22 cellular contexts compared by ENCODE assay signal in the genomic region with DNA sequence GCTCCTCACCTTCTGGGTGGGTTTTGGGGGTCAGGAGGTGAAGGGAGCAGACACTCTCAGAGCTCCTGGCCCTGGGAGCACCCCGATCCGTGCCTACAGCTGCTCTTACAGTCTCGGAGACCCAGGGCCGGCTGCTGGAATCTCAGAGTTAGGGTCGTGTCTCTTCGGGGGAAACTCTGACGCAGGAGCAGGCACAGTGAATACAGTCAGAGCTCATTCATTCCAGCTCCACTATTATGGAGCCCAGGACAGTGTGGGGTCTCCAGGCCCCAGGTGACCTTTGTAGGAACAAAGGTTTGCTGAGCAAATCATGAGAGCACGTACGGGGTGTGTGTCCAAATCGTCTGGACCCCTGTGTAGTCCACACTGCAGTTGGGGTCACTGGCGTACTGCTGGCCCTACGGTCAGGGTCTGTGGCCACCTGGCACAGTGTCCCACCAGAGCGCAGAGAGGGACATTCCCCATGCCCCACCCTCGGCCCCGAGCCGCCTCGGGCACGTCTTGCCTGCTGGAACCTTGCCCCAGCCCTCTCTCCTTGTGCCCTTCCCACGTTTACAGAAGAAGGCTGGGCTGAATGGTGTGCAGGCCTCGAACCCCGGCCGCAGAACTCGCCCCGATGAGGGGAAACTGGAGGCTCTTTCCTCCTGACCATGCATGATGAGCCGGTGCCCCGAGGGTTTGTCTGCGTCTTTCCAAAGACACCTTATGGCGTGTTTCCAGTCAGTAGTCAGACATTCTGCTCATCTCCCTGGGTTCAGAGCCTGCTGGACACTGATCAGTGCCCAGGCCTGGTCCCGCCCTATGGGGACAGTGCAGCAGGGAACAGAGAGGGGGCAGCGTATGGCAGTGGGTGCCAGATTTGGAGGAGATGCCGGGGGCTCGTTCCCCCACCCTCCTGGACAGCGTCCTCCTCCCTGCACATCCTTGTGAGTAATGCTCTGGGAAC.
"Had no signal": no experiment of that assay in that cellular context is flagged by ENCODE, and none has a peak within 500 bp of the region (broad histone marks: within the 10 kb centered on the region; RNA-seq: fewer than 3 reads in every experiment).

No MANE protein-coding gene starts in this region.

- H3K4me1 Mint-ChIP-seq: activated naive CD8-positive, alpha-beta T cell treated with anti-CD3 and anti-CD28 coated beads, Interleukin-2, amount 10 ng/mL, durations not matched to agents 7 days and 5 days had no signal

- DNase-seq: activated CD4-positive, alpha-beta T cell treated with anti-CD3 and anti-CD28 coated beads for 4 hours; activated CD4-positive, alpha-beta T cell treated with anti-CD3 and anti-CD28 coated beads, Interleukin-2, amount 50 U/mL, for 4 hours; activated CD8-positive, alpha-beta memory T cell treated with anti-CD3 and anti-CD28 coated beads, Interleukin-2, amount 50 U/mL, for 48 hours; activated CD8-positive, alpha-beta T cell treated with anti-CD3 and anti-CD28 coated beads, Interleukin-2, amount 10 ng/mL, durations not matched to agents 7 days and 5 days; activated naive CD4-positive, alpha-beta T cell treated with anti-CD3 and anti-CD28 coated beads, Interleukin-2, amount 50 U/mL, for 16 hours; activated naive CD8-positive, alpha-beta T cell treated with anti-CD3 and anti-CD28 coated beads, Interleukin-2, amount 10 ng/mL, durations not matched to agents 7 days and 5 days; activated T-cell treated with anti-CD3 and anti-CD28 coated beads, Interleukin-2, amount 50 U/mL, for 1 hour; adrenal gland; aorta; body of pancreas; NCI-H1092; NCI-H1417; NCI-H1930; NCI-H2171; NCI-H345; NCI-H510A; NCI-H526 treated with DMSO at 0.1 percent for 48 hours; NCI-H82 had no signal

- H3K4me1 ChIP-seq: adrenal gland, body of pancreas had no signal

- H3K36me3 ChIP-seq: adrenal gland had no signal

- H3K9me3 ChIP-seq: adrenal gland, body of pancreas had no signal

- H3K4me3 ChIP-seq: adrenal gland, body of pancreas, SJSA1 had no signal

- ATAC-seq: activated CD4-positive, CD25-positive, alpha-beta regulatory T cell treated with anti-CD3 and anti-CD28 coated beads, Interleukin-2, amount 50 U/mL, for 24 hours; activated CD8-positive, alpha-beta T cell treated with anti-CD3 and anti-CD28 coated beads, Interleukin-2, amount 10 ng/mL, durations not matched to agents 7 days and 5 days; body of pancreas had no signal

- H3K27ac ChIP-seq: adrenal gland, body of pancreas, KMS-11, SJSA1 had no signal

- H3K36me3 Mint-ChIP-seq: activated naive CD8-positive, alpha-beta T cell treated with anti-CD3 and anti-CD28 coated beads, Interleukin-2, amount 10 ng/mL, durations not matched to agents 7 days and 5 days had no signal

- H3K4me3 Mint-ChIP-seq: activated CD8-positive, alpha-beta T cell treated with anti-CD3 and anti-CD28 coated beads, Interleukin-2, amount 10 ng/mL, durations not matched to agents 7 days and 5 days; activated naive CD8-positive, alpha-beta T cell treated with anti-CD3 and anti-CD28 coated beads, Interleukin-2, amount 10 ng/mL, durations not matched to agents 7 days and 5 days; T-helper 1 cell treated with Interleukin-12 subunit alpha and Interleukin-12 subunit beta and Interleukin-4 antibody, amounts not matched to agents 30 μg/mL and 1 μg/mL, for 36 hours had no signal

- H3K27me3 Mint-ChIP-seq: activated naive CD8-positive, alpha-beta T cell treated with anti-CD3 and anti-CD28 coated beads, Interleukin-2, amount 10 ng/mL, durations not matched to agents 7 days and 5 days had no signal

- H3K27ac Mint-ChIP-seq: activated CD8-positive, alpha-beta T cell treated with anti-CD3 and anti-CD28 coated beads, Interleukin-2, amount 10 ng/mL, durations not matched to agents 7 days and 5 days; activated naive CD8-positive, alpha-beta T cell treated with anti-CD3 and anti-CD28 coated beads, Interleukin-2, amount 10 ng/mL, durations not matched to agents 7 days and 5 days; T-helper 1 cell treated with Interleukin-12 subunit alpha and Interleukin-12 subunit beta and Interleukin-4 antibody, amounts not matched to agents 30 μg/mL and 1 μg/mL, for 36 hours had no signal

- H3K4me2 ChIP-seq: KMS-11 had no signal

- H3K27me3 ChIP-seq: adrenal gland, body of pancreas, SJSA1 had no signal

- H3K9ac ChIP-seq: KMS-11 had no signal
